ENCODE assay signal across 18 cellular contexts in the genomic region with DNA sequence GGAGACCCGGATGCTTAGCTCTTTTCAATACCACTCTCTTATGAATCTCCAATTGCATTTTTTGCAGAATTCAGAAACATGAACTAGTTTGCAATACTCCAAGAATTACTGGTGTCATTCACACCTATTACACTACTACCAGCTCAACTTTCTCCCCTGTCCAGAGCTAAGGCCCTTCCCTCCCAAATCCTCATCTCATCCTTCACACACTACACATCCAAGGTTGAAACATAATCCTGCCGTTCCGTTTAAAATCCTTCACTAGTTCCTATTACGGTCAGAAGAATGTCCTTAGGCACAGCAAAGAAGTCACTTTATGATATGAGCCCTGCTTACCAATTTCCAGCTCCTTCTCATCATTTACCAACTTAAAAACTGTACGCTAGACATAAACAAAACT. TPM values are rescaled to one million over a fixed set of nuclear protein-coding genes. Genes with fewer than 3 reads are reported as not detected.
DNase-seq lines count a peak whose midpoint lies in the region; ATAC-seq and TF ChIP-seq lines count a peak whose summit lies in the region.
"Had no signal": no experiment of that assay in that cellular context is flagged by ENCODE, and none has a peak within 500 bp of the region (broad histone marks: within the 10 kb centered on the region; RNA-seq: fewer than 3 reads in every experiment).

No MANE protein-coding gene starts in this region.

- intact Hi-C loops in A673 (cut with micrococcal nuclease; ENCODE audit: unreplicated experiment), result no loop called here
- intact Hi-C loops in CD8-positive, alpha-beta T cell (cut with DNase I, micrococcal nuclease), result no loop called here
- intact Hi-C loops in activated T-helper 1 cell treated with anti-CD3 and anti-CD28 coated beads, Interleukin-12 subunit alpha, Interleukin-12 subunit beta, Interleukin-2, Interleukin-4 antibody, amounts not matched to agents 30 ng/mL and 10 ng/mL and 1 ng/mL, durations not matched to agents 14 hours and 24 hours and 36 hours (cut with micrococcal nuclease), result no loop called here
- intact Hi-C loops in naive thymus-derived CD4-positive, alpha-beta T cell (cut with micrococcal nuclease), result loop anchor here in 1 of 2 donors (2.0 kb wide), 2 partner anchors 16 to 20 kb away; no protein-coding TSS in a partner anchor
- intact Hi-C loops in esophagus muscularis mucosa (cut with DNase I), result no loop called here

- H3K4me1 Mint-ChIP-seq in CD8-positive, alpha-beta T cell (ENCODE audit: low read depth), result peaks cover 73% of the 10 kb centered on the region
- peaks cover 45% of the 10 kb centered on the region for H3K4me1 Mint-ChIP-seq in activated T-helper 1 cell treated with anti-CD3 and anti-CD28 coated beads, Interleukin-12 subunit alpha, Interleukin-12 subunit beta, Interleukin-2, Interleukin-4 antibody, amounts not matched to agents 30 ng/mL and 10 ng/mL and 1 ng/mL, durations not matched to agents 14 hours and 24 hours and 36 hours (ENCODE audit: low read depth)
- peaks cover 40 to 89% (median 71%) of the 10 kb centered on the region in 7 donors for H3K4me1 Mint-ChIP-seq in naive thymus-derived CD4-positive, alpha-beta T cell

- peaks cover 43% of the 10 kb centered on the region for H3K36me3 Mint-ChIP-seq in CD8-positive, alpha-beta T cell
- peaks cover 28% of the 10 kb centered on the region for H3K36me3 Mint-ChIP-seq in activated T-helper 1 cell treated with anti-CD3 and anti-CD28 coated beads, Interleukin-12 subunit alpha, Interleukin-12 subunit beta, Interleukin-2, Interleukin-4 antibody, amounts not matched to agents 30 ng/mL and 10 ng/mL and 1 ng/mL, durations not matched to agents 14 hours and 24 hours and 36 hours (ENCODE audit: low read depth)
- peaks cover 4 to 27% (median 22%) of the 10 kb centered on the region in 5 donors for H3K36me3 Mint-ChIP-seq in naive thymus-derived CD4-positive, alpha-beta T cell

- H3K27ac ChIP-seq in A673 (ENCODE audit: low read depth, low read length, poor library complexity, severe bottlenecking) (peak overlapping the region; percentile 51), esophagus muscularis mucosa (replicated peaks in 1 of 4) (peak overlapping the region in 1 of 4 donors; percentile 39)
- no peak overlapping the region for H3K27ac ChIP-seq in CD8-positive, alpha-beta T cell (ENCODE audit: low read depth, low read length)
- no peak overlapping the region for H3K27ac ChIP-seq in naive thymus-derived CD4-positive, alpha-beta T cell (ENCODE audit: low read depth, low read length)
- H3K27ac ChIP-seq: GM23248, KMS-11, VCaP had no signal

- TF ChIP-seq CTCF in A673 (conservative IDR thresholded peaks at IDR 0.05; ENCODE audit: low read depth, low read length) (no peak), esophagus muscularis mucosa (IDR thresholded peaks at IDR 0.05) (no peak)
- no peak for TF ChIP-seq CTCF in CD8-positive, alpha-beta T cell (IDR thresholded peaks at IDR 0.05)

- H3K9me3 ChIP-seq in A673 (ENCODE audit: low read depth, low read length, poor library complexity, severe bottlenecking) (no peaks in the 10 kb centered on the region), esophagus muscularis mucosa (no peaks in the 10 kb centered on the region)
- H3K9me3 ChIP-seq in CD8-positive, alpha-beta T cell (ENCODE audit: low read length), result no peaks in the 10 kb centered on the region
- no peaks in the 10 kb centered on the region for H3K9me3 ChIP-seq in naive thymus-derived CD4-positive, alpha-beta T cell (ENCODE audit: control insufficient read depth in 2 of 3, low read length in 3 of 3)

- no peaks in the 10 kb centered on the region for H3K36me3 ChIP-seq in A673 (ENCODE audit: insufficient read depth, low read length, poor library complexity, severe bottlenecking)
- no peaks in the 10 kb centered on the region for H3K36me3 ChIP-seq in CD8-positive, alpha-beta T cell (ENCODE audit: insufficient read depth, low read length)
- no peaks in the 10 kb centered on the region for H3K36me3 ChIP-seq in naive thymus-derived CD4-positive, alpha-beta T cell (ENCODE audit: control insufficient read depth in 2 of 3, insufficient read depth in 3 of 3, low read length in 3 of 3)
- H3K36me3 ChIP-seq in esophagus muscularis mucosa, result no peaks in the 10 kb centered on the region

- ATAC-seq in CD8-positive, alpha-beta T cell, result no peak
- no peak for ATAC-seq in naive thymus-derived CD4-positive, alpha-beta T cell
- ATAC-seq in GM18498 (IDR thresholded peaks at IDR 0.05; ENCODE audit: unreplicated experiment) (no peak), HG03039 (IDR thresholded peaks at IDR 0.05; ENCODE audit: unreplicated experiment) (no peak)

- TF ChIP-seq POLR2A in esophagus muscularis mucosa (IDR thresholded peaks at IDR 0.05; ENCODE audit: low read depth), result no peak

- WGBS in esophagus muscularis mucosa, result 45% methylated on average over 5 of the region's 5 CpGs

- H3K27me3 ChIP-seq in A673 (replicated peaks; ENCODE audit: insufficient read depth, low read depth, low read length, poor library complexity) (no peaks in the 10 kb centered on the region), esophagus muscularis mucosa (no peaks in the 10 kb centered on the region)
- no peaks in the 10 kb centered on the region for H3K27me3 ChIP-seq in CD8-positive, alpha-beta T cell (ENCODE audit: insufficient read depth, low read length)
- no peaks in the 10 kb centered on the region for H3K27me3 ChIP-seq in naive thymus-derived CD4-positive, alpha-beta T cell (ENCODE audit: control insufficient read depth in 2 of 2, insufficient read depth in 2 of 2, low read length in 2 of 2)

- H3K4me3 Mint-ChIP-seq in CD8-positive, alpha-beta T cell, result no peak overlapping the region
- no peak overlapping the region for H3K4me3 Mint-ChIP-seq in activated T-helper 1 cell treated with anti-CD3 and anti-CD28 coated beads, Interleukin-12 subunit alpha, Interleukin-12 subunit beta, Interleukin-2, Interleukin-4 antibody, amounts not matched to agents 30 ng/mL and 10 ng/mL and 1 ng/mL, durations not matched to agents 14 hours and 24 hours and 36 hours
- H3K4me3 Mint-ChIP-seq in naive thymus-derived CD4-positive, alpha-beta T cell, result peak overlapping the region in 5 of 10 donors; percentile 6 to 34 (median 6)

- BruUV-seq in A673 (replicated peaks; lab: Mats Ljungman, UMichigan), result no TSS peak

- H3K4me3 ChIP-seq in A673 (ENCODE audit: low read depth, low read length, poor library complexity, severe bottlenecking) (no peak overlapping the region), esophagus muscularis mucosa (no peak overlapping the region)
- H3K4me3 ChIP-seq in CD8-positive, alpha-beta T cell (ENCODE audit: low read depth, low read length), result no peak overlapping the region
- H3K4me3 ChIP-seq in naive thymus-derived CD4-positive, alpha-beta T cell (ENCODE audit: low read length), result no peak overlapping the region
- H3K4me3 ChIP-seq: GM23248 had no signal

- DNase-seq in A673 (ENCODE audit: low spot score), result no peak
- DNase-seq in CD8-positive, alpha-beta T cell, result no peak
- no peak for DNase-seq in activated T-helper 1 cell treated with anti-CD3 and anti-CD28 coated beads, Interleukin-12 subunit alpha, Interleukin-12 subunit beta, Interleukin-2, Interleukin-4 antibody, amounts not matched to agents 30 ng/mL and 10 ng/mL and 1 ng/mL, durations not matched to agents 14 hours and 24 hours and 36 hours (ENCODE audit: low spot score)
- DNase-seq in naive thymus-derived CD4-positive, alpha-beta T cell, result no peak
- no peak for DNase-seq in dedifferentiated amniotic fluid mesenchymal stem cell (ENCODE audit: extremely low spot score)
- no peak for DNase-seq in esophagus muscularis mucosa (ENCODE audit: extremely low spot score)
- DNase-seq: cerebellar nuclear complex; GF-D8; GM23248; hypothalamus; midbrain; NCI-H1105; NCI-H2227 treated with DMSO at 0.1 percent for 48 hours; stimulated activated CD4-positive, alpha-beta T cell treated with anti-CD3 and anti-CD28 coated beads, Interleukin-2, amount 100 ng/mL, for 48 hours had no signal

- peaks cover 4% of the 10 kb centered on the region for H3K4me1 ChIP-seq in A673 (ENCODE audit: insufficient read depth, low read length, poor library complexity, severe bottlenecking)
- H3K4me1 ChIP-seq in CD8-positive, alpha-beta T cell (ENCODE audit: insufficient read depth, low read length), result peaks cover 26% of the 10 kb centered on the region
- peaks cover 16 to 17% of the 10 kb centered on the region in 2 donors for H3K4me1 ChIP-seq in naive thymus-derived CD4-positive, alpha-beta T cell (ENCODE audit: control insufficient read depth in 2 of 2, insufficient read depth in 2 of 2, low read length in 2 of 2)
- H3K4me1 ChIP-seq in esophagus muscularis mucosa, result peaks cover 26 to 72% (median 58%) of the 10 kb centered on the region in 4 donors

- H3K9me3 Mint-ChIP-seq in CD8-positive, alpha-beta T cell, result no peaks in the 10 kb centered on the region
- H3K9me3 Mint-ChIP-seq in activated T-helper 1 cell treated with anti-CD3 and anti-CD28 coated beads, Interleukin-12 subunit alpha, Interleukin-12 subunit beta, Interleukin-2, Interleukin-4 antibody, amounts not matched to agents 30 ng/mL and 10 ng/mL and 1 ng/mL, durations not matched to agents 14 hours and 24 hours and 36 hours, result no peaks in the 10 kb centered on the region
- H3K9me3 Mint-ChIP-seq in naive thymus-derived CD4-positive, alpha-beta T cell, result peaks cover 0 to 4% (median 0%) of the 10 kb centered on the region in 11 donors

- H3K27ac Mint-ChIP-seq in CD8-positive, alpha-beta T cell, result peak overlapping the region; percentile 73
- H3K27ac Mint-ChIP-seq in activated T-helper 1 cell treated with anti-CD3 and anti-CD28 coated beads, Interleukin-12 subunit alpha, Interleukin-12 subunit beta, Interleukin-2, Interleukin-4 antibody, amounts not matched to agents 30 ng/mL and 10 ng/mL and 1 ng/mL, durations not matched to agents 14 hours and 24 hours and 36 hours, result peak overlapping the region; percentile 57
- peak overlapping the region in 7 of 9 donors; percentile 3 to 90 (median 12) for H3K27ac Mint-ChIP-seq in naive thymus-derived CD4-positive, alpha-beta T cell

- CTCF ChIA-PET in A673 (lab: Charles Lee), result no interaction called here
- CTCF ChIA-PET in CD8-positive, alpha-beta T cell (lab: Charles Lee), result interaction anchor here (0.9 kb wide), 1 partner anchor 14 kb away, joined by 4 read pairs; no protein-coding TSS in a partner anchor
- CTCF ChIA-PET in naive thymus-derived CD4-positive, alpha-beta T cell (lab: Charles Lee), result interaction anchor here (0.6 kb wide), 2 partner anchors 8 to 9 kb away, joined by 3 read pairs; no protein-coding TSS in a partner anchor

- no peaks in the 10 kb centered on the region for H3K27me3 Mint-ChIP-seq in CD8-positive, alpha-beta T cell (ENCODE audit: low read depth)
- no peaks in the 10 kb centered on the region for H3K27me3 Mint-ChIP-seq in activated T-helper 1 cell treated with anti-CD3 and anti-CD28 coated beads, Interleukin-12 subunit alpha, Interleukin-12 subunit beta, Interleukin-2, Interleukin-4 antibody, amounts not matched to agents 30 ng/mL and 10 ng/mL and 1 ng/mL, durations not matched to agents 14 hours and 24 hours and 36 hours (ENCODE audit: insufficient read depth)
- H3K27me3 Mint-ChIP-seq in naive thymus-derived CD4-positive, alpha-beta T cell, result no peaks in the 10 kb centered on the region

- POLR2A ChIA-PET in A673 (lab: Charles Lee; ENCODE audit: low non-redundant PET), result interaction anchor here (0.6 kb wide), 1 partner anchor 68 kb away, joined by 3 read pairs; no protein-coding TSS in a partner anchor
- POLR2A ChIA-PET in CD8-positive, alpha-beta T cell (lab: Charles Lee), result interaction anchor here (0.6 kb wide), 1 partner anchor 153 kb away, joined by 5 read pairs; no protein-coding TSS in a partner anchor
- POLR2A ChIA-PET in naive thymus-derived CD4-positive, alpha-beta T cell (lab: Charles Lee), result no interaction called here

- no peak for TF ChIP-seq EP300 in esophagus muscularis mucosa (IDR thresholded peaks at IDR 0.05)

RNA-seq across cellular contexts. Expression of gene TBL1XR1, which starts 22.7 kb away (rescaled TPM):
- total RNA-seq in A673 (2021) (186 and 220 TPM in 2 replicates), esophagus muscularis mucosa (10 to 100 TPM; 65.0 to 99.2 (median 78.2) TPM)
- 10 to 100 TPM; 64.8 to 68.4 TPM for total RNA-seq in CD8-positive, alpha-beta T cell
- 184 and 190 TPM in 2 replicates for total RNA-seq in activated T-helper 1 cell treated with anti-CD3 and anti-CD28 coated beads, Interleukin-12 subunit alpha, Interleukin-12 subunit beta, Interleukin-2, Interleukin-4 antibody, amounts not matched to agents 30 ng/mL and 10 ng/mL and 1 ng/mL, durations not matched to agents 14 hours and 24 hours and 36 hours
- 100 to 1,000 TPM in 4 of 5 experiments, 10 to 100 TPM in 1; 98.9 to 173 (median 133) TPM for total RNA-seq in naive thymus-derived CD4-positive, alpha-beta T cell
- polyA plus RNA-seq in naive thymus-derived CD4-positive, alpha-beta T cell, result 10 to 100 TPM; 20.8 to 25.5 TPM

Comparison
In these comparisons a context has a peak if more than half of its experiments do, and no peak if none do; other contexts are left out.
1. H3K27ac Mint-ChIP-seq: peak in every context shown above with its lines; median percentile 73 in CD8-positive, alpha-beta T cell; 57 in activated T-helper 1 cell treated with anti-CD3 and anti-CD28 coated beads, Interleukin-12 subunit alpha, Interleukin-12 subunit beta, Interleukin-2, Interleukin-4 antibody, amounts not matched to agents 30 ng/mL and 10 ng/mL and 1 ng/mL, durations not matched to agents 14 hours and 24 hours and 36 hours; 12 in naive thymus-derived CD4-positive, alpha-beta T cell.